ENCODE assay signal across 8 cellular contexts in genomic region chr19:49496574-49497008, GRCh38. TPM values are rescaled to one million over a fixed set of nuclear protein-coding genes. Genes with fewer than 3 reads are reported as not detected.
DNase-seq lines count a peak whose midpoint lies in the region; ATAC-seq and TF ChIP-seq lines count a peak whose summit lies in the region.

No MANE protein-coding gene starts in this region.

- TF ChIP-seq CTCF in GM06990 (IDR thresholded peaks at IDR 0.05; ENCODE audit: insufficient read depth, low read length, poor library complexity, severe bottlenecking), result no peak
- no peak for TF ChIP-seq CTCF in fibroblast of lung (conservative IDR thresholded peaks at IDR 0.05 in 1 of 2, IDR thresholded peaks at IDR 0.05 in 1 of 2; ENCODE audit: low read depth in 1 of 2, low read length in 2 of 2)

- no peaks in the 10 kb centered on the region for H3K27me3 ChIP-seq in GM06990 (replicated peaks; ENCODE audit: control insufficient read depth, insufficient read depth, low read length)
- no peaks in the 10 kb centered on the region for H3K27me3 ChIP-seq in fibroblast of lung (ENCODE audit: control insufficient read depth, insufficient read depth, low read length)
- no peaks in the 10 kb centered on the region for H3K27me3 ChIP-seq in rectal smooth muscle tissue (ENCODE audit: control insufficient read depth, insufficient read depth, low read length)

- peak overlapping the region; percentile 99 for H3K27ac ChIP-seq in SK-N-MC
- H3K27ac ChIP-seq in fibroblast of lung (ENCODE audit: insufficient read depth, low read length), result peak overlapping the region; percentile 92
- peak overlapping the region; percentile 92 for H3K27ac ChIP-seq in rectal smooth muscle tissue (ENCODE audit: low read depth, low read length)

- peaks cover 28% of the 10 kb centered on the region for H3K79me2 ChIP-seq in fibroblast of lung (ENCODE audit: control insufficient read depth, insufficient read depth, low read length)

- H4K20me1 ChIP-seq in fibroblast of lung (ENCODE audit: control insufficient read depth, extremely low read depth, insufficient read depth, low read length), result no peaks in the 10 kb centered on the region

- H3K9ac ChIP-seq in SK-N-MC (ENCODE audit: insufficient read length) (peak overlapping the region; percentile 100), fibroblast of lung (ENCODE audit: insufficient read depth, low read length) (peak overlapping the region; percentile 95), rectal smooth muscle tissue (ENCODE audit: low read length) (peak overlapping the region; percentile 58)

- no peak overlapping the region for H2AFZ ChIP-seq in fibroblast of lung (ENCODE audit: low read length)

- H3K4me3 ChIP-seq in GM06990 (replicated peaks; ENCODE audit: low read depth, low read length) (peak overlapping the region; percentile 95), SK-N-MC (peak overlapping the region; percentile 100), fibroblast of lung (replicated peaks in 1 of 4; ENCODE audit: control extremely low read depth in 1 of 4, insufficient read depth in 1 of 4, low read depth in 3 of 4, low read length in 4 of 4) (peak overlapping the region; percentile 88 to 97 (median 95)), rectal smooth muscle tissue (ENCODE audit: low read length) (peak overlapping the region; percentile 95)

- ATAC-seq in GM18511 (IDR thresholded peaks at IDR 0.05; ENCODE audit: unreplicated experiment) (no peak), GM21447 (IDR thresholded peaks at IDR 0.05; ENCODE audit: unreplicated experiment) (no peak)

- DNase-seq in GM06990 (ENCODE audit: extremely low read depth, insufficient read length) (no peak), SK-N-MC (ENCODE audit: low read depth, low spot score) (no peak), fibroblast of lung (ENCODE audit: low read depth in 2 of 2) (no peak), DMS153 (lab: John Stamatoyannopoulos, UW) (no peak), activated gamma-delta T cell treated with Interleukin-2 at 50 U/mL for 16 hours (no peak)

- H3K9me3 ChIP-seq in SK-N-MC (ENCODE audit: low read depth, low read length) (no peaks in the 10 kb centered on the region), fibroblast of lung (ENCODE audit: control insufficient read depth, insufficient read depth, low read depth, low read length) (no peaks in the 10 kb centered on the region)

- H3K4me1 ChIP-seq in fibroblast of lung (ENCODE audit: control insufficient read depth, extremely low read depth, insufficient read depth, low read length) (peaks cover 9% of the 10 kb centered on the region), rectal smooth muscle tissue (ENCODE audit: control insufficient read depth, insufficient read depth, low read length) (peaks cover 11% of the 10 kb centered on the region)

- H3K36me3 ChIP-seq in GM06990 (ENCODE audit: control insufficient read depth, insufficient read depth, low read length) (peaks cover 32% of the 10 kb centered on the region), SK-N-MC (ENCODE audit: insufficient read depth, low read length) (peaks cover 58% of the 10 kb centered on the region), fibroblast of lung (ENCODE audit: control insufficient read depth, insufficient read depth, low read length) (peaks cover 31% of the 10 kb centered on the region), rectal smooth muscle tissue (ENCODE audit: control insufficient read depth, insufficient read depth, low read length) (peaks cover 25% of the 10 kb centered on the region)

- H3K4me2 ChIP-seq in fibroblast of lung (ENCODE audit: extremely low read depth, insufficient read depth, low read length), result peak overlapping the region; percentile 97

RNA-seq across cellular contexts. Expression of gene RPS11, which starts 0.4 kb away (rescaled TPM):
- total RNA-seq in fibroblast of lung, result 2,501 and 4,026 TPM in 2 replicates
- polyA plus RNA-seq in fibroblast of lung, result 3,448 and 3,634 TPM in 2 replicates
- polyA plus RNA-seq in fibroblast of lung (2012), result 2,802 and 3,250 TPM in 2 replicates
- 1,573 and 1,579 TPM in 2 replicates for polyA minus RNA-seq in fibroblast of lung (ENCODE audit: low replicate concordance)

RNA-seq across cellular contexts. Expression of gene RPL13A, which starts 9.2 kb away (rescaled TPM):
- 3,385 and 5,250 TPM in 2 replicates for total RNA-seq in fibroblast of lung
- 1,345 and 1,418 TPM in 2 replicates for polyA plus RNA-seq in fibroblast of lung
- polyA plus RNA-seq in fibroblast of lung (2012), result 3,489 and 4,000 TPM in 2 replicates
- polyA minus RNA-seq in fibroblast of lung (ENCODE audit: low replicate concordance), result 3,123 and 3,213 TPM in 2 replicates

RNA-seq across cellular contexts. Expression of gene FCGRT, which starts 15.9 kb away (rescaled TPM):
- total RNA-seq in fibroblast of lung, result 59.0 and 90.1 TPM in 2 replicates
- polyA plus RNA-seq in fibroblast of lung, result 30.9 and 31.4 TPM in 2 replicates
- 65.9 and 69.0 TPM in 2 replicates for polyA plus RNA-seq in fibroblast of lung (2012)
- 33.5 and 47.4 TPM in 2 replicates for polyA minus RNA-seq in fibroblast of lung (ENCODE audit: low replicate concordance)

RNA-seq across cellular contexts. Expression of gene FLT3LG, which starts 22.6 kb away (rescaled TPM):
- total RNA-seq in fibroblast of lung, result 3.3 and 4.5 TPM in 2 replicates
- 4.3 and 4.4 TPM in 2 replicates for polyA plus RNA-seq in fibroblast of lung
- 20.5 and 20.8 TPM in 2 replicates for polyA plus RNA-seq in fibroblast of lung (2012)
- 7.2 and 15.7 TPM in 2 replicates for polyA minus RNA-seq in fibroblast of lung (ENCODE audit: low replicate concordance)

RNA-seq across cellular contexts. Expression of gene RCN3, which starts 31.2 kb away (rescaled TPM):
- 87.8 and 162 TPM in 2 replicates for total RNA-seq in fibroblast of lung
- polyA plus RNA-seq in fibroblast of lung, result 18.8 and 19.8 TPM in 2 replicates
- polyA plus RNA-seq in fibroblast of lung (2012), result 132 and 137 TPM in 2 replicates
- 29.8 and 42.2 TPM in 2 replicates for polyA minus RNA-seq in fibroblast of lung (ENCODE audit: low replicate concordance)
